In the genomic region with DNA sequence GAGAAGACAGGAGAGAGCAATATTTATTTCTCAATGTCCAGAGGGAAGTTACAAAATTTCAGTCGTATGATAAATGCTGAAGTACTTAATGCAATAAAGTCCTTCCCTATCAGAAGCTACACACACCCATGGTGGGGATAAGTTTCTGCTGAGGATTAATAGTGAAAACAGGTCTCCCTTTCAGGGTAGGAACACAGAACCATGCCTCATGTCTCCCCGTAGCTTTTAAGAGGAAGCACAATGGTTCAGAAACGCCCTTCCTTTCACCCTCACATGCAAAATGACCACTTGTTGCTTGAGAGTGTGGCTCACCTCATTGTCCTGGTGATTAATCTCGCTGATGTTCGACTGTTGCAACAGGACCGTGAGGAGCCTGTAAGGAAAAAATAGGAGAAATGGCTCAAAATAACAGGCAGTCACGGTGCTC, we compare ENCODE assay signal across 11 cellular contexts.
DNase-seq lines count a peak whose midpoint lies in the region; ATAC-seq and TF ChIP-seq lines count a peak whose summit lies in the region.
"Had no signal": no experiment of that assay in that cellular context is flagged by ENCODE, and none has a peak within 500 bp of the region (broad histone marks: within the 10 kb centered on the region; RNA-seq: fewer than 3 reads in every experiment).

No MANE protein-coding gene starts in this region.

- ATAC-seq in CD4-positive, CD25-positive, alpha-beta regulatory T cell (ENCODE audit: low read depth in 2 of 2) = no peak
- ATAC-seq in WTC11 = no peak
- no peak for ATAC-seq in HG03354 (IDR thresholded peaks at IDR 0.05; ENCODE audit: poor library complexity, severe bottlenecking, unreplicated experiment)
- ATAC-seq: CD8-positive, alpha-beta T cell; mucosa of descending colon had no signal

- H3K36me3 Mint-ChIP-seq in CD4-positive, CD25-positive, alpha-beta regulatory T cell = no peaks in the 10 kb centered on the region
- H3K36me3 Mint-ChIP-seq in WTC11 = no peaks in the 10 kb centered on the region
- H3K36me3 Mint-ChIP-seq: CD8-positive, alpha-beta T cell had no signal

- TF ChIP-seq CTCF in WTC11 (IDR thresholded peaks at IDR 0.05) = no peak

- no peaks in the 10 kb centered on the region for H3K9me3 ChIP-seq in CD4-positive, CD25-positive, alpha-beta regulatory T cell (ENCODE audit: control insufficient read depth in 2 of 2, low read length in 2 of 2)
- H3K9me3 ChIP-seq: mucosa of descending colon had no signal

- CTCF ChIA-PET in WTC11 (lab: Charles Lee) = no interaction called here

- no peaks in the 10 kb centered on the region for H3K9me3 Mint-ChIP-seq in CD4-positive, CD25-positive, alpha-beta regulatory T cell
- H3K9me3 Mint-ChIP-seq in WTC11 = no peaks in the 10 kb centered on the region
- H3K9me3 Mint-ChIP-seq: CD8-positive, alpha-beta T cell; central memory CD8-positive, alpha-beta T cell had no signal

- H3K4me3 Mint-ChIP-seq in CD4-positive, CD25-positive, alpha-beta regulatory T cell = peak overlapping the region; percentile 29 to 76 (median 49)
- no peak overlapping the region for H3K4me3 Mint-ChIP-seq in WTC11
- H3K4me3 Mint-ChIP-seq: CD8-positive, alpha-beta T cell; central memory CD8-positive, alpha-beta T cell had no signal

- no peak overlapping the region for H3K27ac ChIP-seq in CD4-positive, CD25-positive, alpha-beta regulatory T cell (ENCODE audit: insufficient read depth, low read length, poor library complexity, severe bottlenecking)

- no peak overlapping the region for H3K4me3 ChIP-seq in CD4-positive, CD25-positive, alpha-beta regulatory T cell (ENCODE audit: low read depth, low read length)
- H3K4me3 ChIP-seq: mucosa of descending colon had no signal

- no peaks in the 10 kb centered on the region for H3K36me3 ChIP-seq in CD4-positive, CD25-positive, alpha-beta regulatory T cell (ENCODE audit: control insufficient read depth, insufficient read depth, low read length)

- H3K27ac Mint-ChIP-seq in CD4-positive, CD25-positive, alpha-beta regulatory T cell = peak overlapping the region in 1 of 3 donors; percentile 86
- peak overlapping the region; percentile 25; the same call in 1 of the 2 replicates for H3K27ac Mint-ChIP-seq in WTC11
- H3K27ac Mint-ChIP-seq: CD8-positive, alpha-beta T cell had no signal

- H3K4me1 ChIP-seq in CD4-positive, CD25-positive, alpha-beta regulatory T cell (ENCODE audit: control insufficient read depth, insufficient read depth, low read length, poor library complexity, severe bottlenecking) = peaks cover 23% of the 10 kb centered on the region

- H3K4me1 Mint-ChIP-seq in CD4-positive, CD25-positive, alpha-beta regulatory T cell = peaks cover 17 to 84% (median 41%) of the 10 kb centered on the region in 4 donors
- H3K4me1 Mint-ChIP-seq in WTC11 = peaks cover 60% of the 10 kb centered on the region

- H3K27me3 Mint-ChIP-seq in CD4-positive, CD25-positive, alpha-beta regulatory T cell = peaks cover 4% of the 10 kb centered on the region
- peaks cover 9% of the 10 kb centered on the region; the same call in 1 of the 2 replicates for H3K27me3 Mint-ChIP-seq in WTC11 (ENCODE audit: low read depth)

- H3K27me3 ChIP-seq in CD4-positive, CD25-positive, alpha-beta regulatory T cell (ENCODE audit: control insufficient read depth, insufficient read depth, low read length) = no peaks in the 10 kb centered on the region

- POLR2A ChIA-PET in WTC11 (lab: Charles Lee) = no interaction called here

- DNase-seq in CD4-positive, CD25-positive, alpha-beta regulatory T cell = no peak
- DNase-seq in HS-5 (ENCODE audit: low read depth) (peak; percentile 41), WTC11 (ENCODE audit: low spot score) (no peak), medulla oblongata (ENCODE audit: extremely low spot score) (peak; percentile 47), DMS 273 (lab: John Stamatoyannopoulos, UW; ENCODE audit: unreplicated experiment) (no peak)
- no peak for DNase-seq in activated effector memory CD4-positive, alpha-beta T cell treated with anti-CD3 and anti-CD28 coated beads, Interleukin-2, amount 50 U/mL, for 16 hours
- DNase-seq: CD8-positive, alpha-beta T cell; mucosa of descending colon; NCI-H2171 had no signal

TF ChIP-seq in WTC11, 78 proteins besides CTCF, POLR2A, EP300 and RAD21:
- TF ChIP-seq GTF2I (CRISPR knock-in tag; conservative IDR thresholded peaks at IDR 0.05) (no peak), HMGXB4 (CRISPR knock-in tag; IDR thresholded peaks at IDR 0.05) (no peak), ZNF219 (CRISPR knock-in tag; IDR thresholded peaks at IDR 0.05; ENCODE audit: borderline replicate concordance) (no peak), STAT6 (CRISPR knock-in tag; conservative IDR thresholded peaks at IDR 0.05; ENCODE audit: low read depth) (no peak), AR (CRISPR knock-in tag; IDR thresholded peaks at IDR 0.05) (no peak), CREB1 (CRISPR knock-in tag; IDR thresholded peaks at IDR 0.05) (no peak), IRF1 (CRISPR knock-in tag; IDR thresholded peaks at IDR 0.05) (no peak), ZNF416 (CRISPR knock-in tag; IDR thresholded peaks at IDR 0.05) (no peak)
TF ChIP-seq in WTC11: peak in this region for 0.

Comparison
In these comparisons a context has a peak if more than half of its experiments do, and no peak if none do; other contexts are left out.
1. DNase-seq: peak in HS-5 (single experiment) and medulla oblongata (single experiment); none in CD4-positive, CD25-positive, alpha-beta regulatory T cell (0 of 3), WTC11 (single experiment), activated effector memory CD4-positive, alpha-beta T cell treated with anti-CD3 and anti-CD28 coated beads, Interleukin-2, amount 50 U/mL, for 16 hours (single experiment) and DMS 273 (single experiment).